Comparison of ENCODE assay signal across 11 cellular contexts in the genomic region with DNA sequence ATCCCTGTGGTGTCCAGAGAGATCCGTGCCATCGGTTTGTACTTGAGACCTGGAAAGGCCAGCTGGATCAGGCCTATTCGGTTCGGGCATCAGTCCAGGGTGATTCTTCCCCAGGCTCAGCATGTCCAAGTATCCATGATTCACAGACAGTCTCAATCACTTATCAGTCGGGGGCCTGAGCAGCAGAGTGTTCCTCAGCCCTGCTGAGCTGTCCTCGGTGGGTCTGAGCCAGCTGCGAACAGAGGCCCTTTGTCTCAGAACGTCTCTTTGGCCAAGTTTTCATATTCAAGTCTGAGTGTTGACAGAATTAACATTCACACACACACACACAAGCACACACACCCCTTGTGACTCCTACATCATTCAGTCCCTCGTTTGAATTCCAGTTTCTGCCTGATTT. TPM values are rescaled to one million over a fixed set of nuclear protein-coding genes. Genes with fewer than 3 reads are reported as not detected.
DNase-seq lines count a peak whose midpoint lies in the region; ATAC-seq and TF ChIP-seq lines count a peak whose summit lies in the region.
"Had no signal": no experiment of that assay in that cellular context is flagged by ENCODE, and none has a peak within 500 bp of the region (broad histone marks: within the 10 kb centered on the region; RNA-seq: fewer than 3 reads in every experiment).

No MANE protein-coding gene starts in this region.

- WGBS in heart left ventricle, 4 donors: 27 to 39% (median 30%) methylated on average over 9 of the region's 9 CpGs

- H3K9me3 ChIP-seq in heart left ventricle: no peaks in the 10 kb centered on the region

- no peak overlapping the region for H3K27ac Mint-ChIP-seq in activated naive CD8-positive, alpha-beta T cell treated with anti-CD3 and anti-CD28 coated beads, Interleukin-2, amount 50 U/mL, for 24 hours
- H3K27ac Mint-ChIP-seq: memory B cell had no signal

- TF ChIP-seq POLR2A in heart left ventricle (IDR thresholded peaks at IDR 0.05): no peak

- H3K4me1 ChIP-seq in heart left ventricle: peaks cover 0 to 14% (median 3%) of the 10 kb centered on the region in 12 donors

- ATAC-seq in heart left ventricle: peak; percentile 95 to 99 (median 98)
- ATAC-seq in GM18498 (IDR thresholded peaks at IDR 0.05; ENCODE audit: unreplicated experiment): no peak
- no peak for ATAC-seq in activated naive CD8-positive, alpha-beta T cell treated with anti-CD3 and anti-CD28 coated beads, Interleukin-2, amount 50 U/mL, for 24 hours
- ATAC-seq in GM19467 (IDR thresholded peaks at IDR 0.05; ENCODE audit: unreplicated experiment): no peak

- H3K4me1 Mint-ChIP-seq in activated naive CD8-positive, alpha-beta T cell treated with anti-CD3 and anti-CD28 coated beads, Interleukin-2, amount 50 U/mL, for 24 hours: peaks cover 1% of the 10 kb centered on the region

- H3K4me3 ChIP-seq in AG10803 (ENCODE audit: low read length) (no peak overlapping the region), heart left ventricle (no peak overlapping the region)

- intact Hi-C loops in heart left ventricle (cut with DNase I): no loop called here

- no peaks in the 10 kb centered on the region for H3K36me3 Mint-ChIP-seq in activated naive CD8-positive, alpha-beta T cell treated with anti-CD3 and anti-CD28 coated beads, Interleukin-2, amount 50 U/mL, for 24 hours (ENCODE audit: low read depth)
- H3K36me3 Mint-ChIP-seq: CD14-positive monocyte had no signal

- H3K36me3 ChIP-seq in heart left ventricle: no peaks in the 10 kb centered on the region

- no peak overlapping the region for H3K4me3 Mint-ChIP-seq in activated naive CD8-positive, alpha-beta T cell treated with anti-CD3 and anti-CD28 coated beads, Interleukin-2, amount 50 U/mL, for 24 hours
- H3K4me3 Mint-ChIP-seq: CD14-positive monocyte, memory B cell had no signal

- TF ChIP-seq CTCF in AG10803 (conservative IDR thresholded peaks at IDR 0.05; ENCODE audit: low read length) (no peak), heart left ventricle (IDR thresholded peaks at IDR 0.05) (no peak)

- peak overlapping the region in 9 of 12 donors; percentile 10 to 62 (median 50) for H3K27ac ChIP-seq in heart left ventricle

- no peaks in the 10 kb centered on the region for H3K27me3 ChIP-seq in heart left ventricle

- H3K9me3 Mint-ChIP-seq in activated naive CD8-positive, alpha-beta T cell treated with anti-CD3 and anti-CD28 coated beads, Interleukin-2, amount 50 U/mL, for 24 hours: no peaks in the 10 kb centered on the region
- H3K9me3 Mint-ChIP-seq: CD14-positive monocyte, memory B cell had no signal

- DNase-seq in AG10803 (ENCODE audit: low read depth) (peak; percentile 83), anterior cingulate cortex (lab: John Stamatoyannopoulos, UW) (peak in 57 of 58 donors; percentile 4 to 95 (median 80)), heart left ventricle (peak; percentile 73 to 92 (median 81)), pons (ENCODE audit: low spot score) (peak; percentile 97), CD1c-positive myeloid dendritic cell (ENCODE audit: extremely low spot score) (no peak)
- DNase-seq in activated naive CD8-positive, alpha-beta T cell treated with anti-CD3 and anti-CD28 coated beads, Interleukin-2, amount 50 U/mL, for 24 hours: no peak
- DNase-seq: NCI-H226 had no signal

- no peaks in the 10 kb centered on the region for H3K27me3 Mint-ChIP-seq in activated naive CD8-positive, alpha-beta T cell treated with anti-CD3 and anti-CD28 coated beads, Interleukin-2, amount 50 U/mL, for 24 hours
- H3K27me3 Mint-ChIP-seq: memory B cell had no signal

RNA-seq across cellular contexts. Expression of gene OSBPL9, which starts 33.4 kb away (rescaled TPM):
- 10 to 100 TPM; 44.5 to 69.5 (median 53.5) TPM for total RNA-seq in heart left ventricle
- 10 to 100 TPM; 48.5 to 50.4 TPM for polyA plus RNA-seq in heart left ventricle

Comparison
In these comparisons a context has a peak if more than half of its experiments do, and no peak if none do; other contexts are left out.
1. DNase-seq: peak in AG10803 (single experiment), anterior cingulate cortex (57 of 58), heart left ventricle (5 of 5) and pons (single experiment); none in activated naive CD8-positive, alpha-beta T cell treated with anti-CD3 and anti-CD28 coated beads, Interleukin-2, amount 50 U/mL, for 24 hours (single experiment) and CD1c-positive myeloid dendritic cell (single experiment).
2. ATAC-seq: peak in heart left ventricle (4 of 4); none in GM18498 (single experiment), activated naive CD8-positive, alpha-beta T cell treated with anti-CD3 and anti-CD28 coated beads, Interleukin-2, amount 50 U/mL, for 24 hours (single experiment) and GM19467 (single experiment).